In the genomic region with DNA sequence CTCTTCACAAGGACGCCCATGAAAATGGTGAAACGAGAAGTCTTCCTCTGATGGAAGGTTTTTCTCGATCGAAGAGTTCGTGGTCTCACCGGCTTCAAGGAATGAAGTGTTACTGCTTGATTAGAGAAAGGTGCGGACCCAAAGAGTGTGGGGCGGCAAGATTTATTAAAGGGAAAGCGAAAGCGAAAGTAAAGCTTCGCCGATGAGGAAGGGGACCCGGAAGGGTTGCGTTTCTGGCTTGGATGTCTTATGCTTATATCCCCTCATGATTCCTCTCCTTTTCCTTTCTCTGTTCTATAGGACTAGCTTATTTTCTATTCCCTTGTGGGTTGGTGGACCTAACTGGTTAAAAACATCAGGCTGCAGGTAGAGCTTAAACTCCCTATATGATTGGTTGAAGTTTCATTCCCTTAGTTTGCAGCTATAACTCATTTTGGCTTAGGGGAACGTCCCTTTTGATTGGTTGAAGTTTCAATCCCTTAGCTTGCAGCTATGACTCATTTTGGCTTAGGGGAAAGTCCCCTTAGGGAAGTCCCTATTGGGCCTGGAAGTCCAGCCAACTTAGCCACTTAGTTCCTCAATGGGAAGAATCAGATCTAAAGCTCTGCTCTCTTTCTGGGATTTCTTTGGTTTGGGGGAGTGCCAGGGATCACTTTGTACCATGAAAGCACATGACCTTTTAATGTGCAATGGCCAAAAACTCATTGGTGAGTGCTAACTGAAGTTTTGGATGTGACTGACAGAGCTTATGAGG, we compare ENCODE assay signal across 8 cellular contexts.
DNase-seq lines count a peak whose midpoint lies in the region; ATAC-seq lines count a peak whose summit lies in the region.

No MANE protein-coding gene starts in this region.

- DNase-seq in NCI-H146 (lab: John Stamatoyannopoulos, UW) = peak; percentile 1
- DNase-seq in NCI-H146 treated with DMSO at 0.1 percent for 48 hours (lab: John Stamatoyannopoulos, UW; ENCODE audit: unreplicated experiment) = no peak
- DNase-seq in T-cell = no peak
- DNase-seq in lung microvascular endothelial cell (ENCODE audit: low read depth in 2 of 2) = peak; percentile 1 to 9
- DNase-seq in islet precursor cell = no peak
- no peak for DNase-seq in COR-L47 (lab: John Stamatoyannopoulos, UW)
- DNase-seq in KBM-7 = no peak

- peaks cover 8 to 13% (median 10%) of the 10 kb centered on the region in 3 donors for H3K9me3 Mint-ChIP-seq in T-cell

- H3K27ac Mint-ChIP-seq in T-cell = peak overlapping the region in 1 of 2 donors; percentile 40

- in situ Hi-C loops in KBM-7 (cut with MboI; ENCODE audit: low pct_unique_long_range_greater_than_20kb, low sequenced_read_pairs) = no loop called here

- no peaks in the 10 kb centered on the region for H3K4me1 Mint-ChIP-seq in T-cell

- POLR2A ChIA-PET in T-cell (lab: Charles Lee) = no interaction called here

- peak; percentile 68 for ATAC-seq in HG03045 (IDR thresholded peaks at IDR 0.05; ENCODE audit: unreplicated experiment)
- ATAC-seq in T-cell (replicated peaks in 1 of 4) = no peak

- no peaks in the 10 kb centered on the region for H3K36me3 Mint-ChIP-seq in T-cell

- H3K27me3 Mint-ChIP-seq in T-cell = no peaks in the 10 kb centered on the region

- peak overlapping the region in 2 of 3 donors; percentile 54 to 56 for H3K4me3 Mint-ChIP-seq in T-cell

- CTCF ChIA-PET in T-cell (lab: Charles Lee) = no interaction called here

Comparison
In these comparisons a context has a peak if more than half of its experiments do, and no peak if none do; other contexts are left out.
1. DNase-seq: peak in NCI-H146 (single experiment) and lung microvascular endothelial cell (2 of 2); none in NCI-H146 treated with DMSO at 0.1 percent for 48 hours (single experiment), T-cell (0 of 34), islet precursor cell (single experiment), COR-L47 (single experiment) and KBM-7 (single experiment).